ENCODE assay signal across 30 cellular contexts in the genomic region with DNA sequence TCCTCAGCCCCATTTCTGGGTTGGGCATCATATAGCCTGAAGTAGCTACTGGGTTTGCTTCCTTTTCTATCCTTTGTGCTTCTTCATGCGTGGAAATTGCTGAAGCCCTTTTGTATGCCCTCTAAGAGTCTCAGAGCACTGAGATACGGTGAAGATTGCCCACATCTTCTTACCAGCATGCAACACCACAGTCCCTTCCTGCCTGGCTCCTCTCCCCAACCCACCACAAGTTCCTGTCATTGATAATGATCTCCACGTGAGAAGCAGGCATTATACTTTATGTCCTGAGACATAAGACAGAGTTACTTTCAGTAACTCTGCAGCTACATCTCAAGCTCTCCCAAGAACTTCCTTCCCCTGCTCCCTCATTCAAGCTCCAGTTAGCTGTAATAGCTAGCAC. TPM values are rescaled to one million over a fixed set of nuclear protein-coding genes. Genes with fewer than 3 reads are reported as not detected.
DNase-seq lines count a peak whose midpoint lies in the region; ATAC-seq and TF ChIP-seq lines count a peak whose summit lies in the region.
"Had no signal": no experiment of that assay in that cellular context is flagged by ENCODE, and none has a peak within 500 bp of the region (broad histone marks: within the 10 kb centered on the region; RNA-seq: fewer than 3 reads in every experiment).

No MANE protein-coding gene starts in this region.

- H3K14ac ChIP-seq in H9 (ENCODE audit: insufficient read depth, low read length), result no peak overlapping the region

- no peak overlapping the region for H2BK20ac ChIP-seq in H9 (ENCODE audit: low read depth, low read length, poor library complexity, severe bottlenecking)

- no peak for ATAC-seq in HG02938 (IDR thresholded peaks at IDR 0.05; ENCODE audit: unreplicated experiment)
- ATAC-seq: activated CD4-positive, CD25-positive, alpha-beta regulatory T cell treated with anti-CD3 and anti-CD28 coated beads, Interleukin-2, amount 50 U/mL, for 24 hours; GM12878; left ventricle myocardium superior; PC-3; stimulated activated naive CD8-positive, alpha-beta T cell treated with anti-CD3 and anti-CD28 coated beads, Interleukin-15, amount 100 ng/mL, for 72 hours had no signal

- DNase-seq in ACHN, result peak; percentile 37
- no peak for DNase-seq in H9
- DNase-seq in RPMI7951 (ENCODE audit: low read depth), result peak; percentile 81
- DNase-seq in fibroblast of villous mesenchyme (ENCODE audit: low read depth), result peak; percentile 30
- no peak for DNase-seq in stimulated activated naive CD4-positive, alpha-beta T cell treated with Interleukin-2 at 50 U/mL for 16 hours (lab: John Stamatoyannopoulos, UW)
- DNase-seq in SHP77 treated with DMSO at 0.1 percent for 48 hours (lab: John Stamatoyannopoulos, UW), result no peak
- no peak for DNase-seq in stimulated activated CD4-positive, alpha-beta T cell treated with anti-CD3 and anti-CD28 coated beads, Interleukin-4, amount 100 ng/mL, for 24 hours
- DNase-seq: activated CD4-positive, alpha-beta T cell treated with anti-CD3 and anti-CD28 coated beads, Interleukin-2, amount 50 U/mL, for 48 hours; activated naive CD4-positive, alpha-beta T cell treated with anti-CD3 and anti-CD28 coated beads, Interleukin-2, amount 50 U/mL, for 16 hours; BE2C; cortex of kidney; DMS53; esophagus squamous epithelium; left ventricle myocardium superior; naive B cell; NCI-H1092 treated with DMSO at 0.1 percent for 48 hours; NCI-H187; NCI-H524 treated with DMSO at 0.1 percent for 48 hours; NK-92 treated with Interleukin-12 subunit alpha and Interleukin-12 subunit beta, amount 100 ng/mL, for 24 hours; PC-3; SIG-M5; stimulated activated naive CD8-positive, alpha-beta T cell treated with anti-CD3 and anti-CD28 coated beads, Interleukin-15, amount 100 ng/mL, for 72 hours; T-helper 1 cell; thyroid gland had no signal

- no peak overlapping the region for H3K9ac ChIP-seq in H9 (ENCODE audit: extremely low read depth, insufficient read length, low read length)

- H4K5ac ChIP-seq in H9 (ENCODE audit: insufficient read length, low read depth, low read length), result no peak overlapping the region

- H3K4me3 ChIP-seq in fibroblast of villous mesenchyme (ENCODE audit: low read depth, low read length), result no peak overlapping the region
- H3K4me3 ChIP-seq: esophagus squamous epithelium, GM12878, thyroid gland, vagina had no signal

- peaks cover 7 to 15% of the 10 kb centered on the region in 2 experiments for H3K4me1 Mint-ChIP-seq in H9
- H3K4me1 Mint-ChIP-seq: mesothelial cell of epicardium; naive B cell; stimulated activated naive CD8-positive, alpha-beta T cell treated with anti-CD3 and anti-CD28 coated beads, Interleukin-15, amount 100 ng/mL, for 72 hours had no signal

- H3K18ac ChIP-seq in H9 (ENCODE audit: insufficient read length, low read depth, low read length), result no peak overlapping the region

- peaks cover 11 to 13% of the 10 kb centered on the region in 2 experiments for H3K9me3 Mint-ChIP-seq in H9

- peak overlapping the region; percentile 83 for H3K23ac ChIP-seq in H9 (ENCODE audit: insufficient read length, low read depth, low read length)

- H3K27ac Mint-ChIP-seq in H9, result no peak overlapping the region; a peak in 1 of 7 replicates
- H3K27ac Mint-ChIP-seq: activated T-helper 1 cell treated with anti-CD3 and anti-CD28 coated beads, Interleukin-12 subunit alpha, Interleukin-12 subunit beta, Interleukin-2, Interleukin-4 antibody, amounts not matched to agents 30 ng/mL and 10 ng/mL and 1 ng/mL, durations not matched to agents 14 hours and 24 hours and 36 hours; mesothelial cell of epicardium; naive B cell had no signal

- no peaks in the 10 kb centered on the region; the same call in 1 of the 2 replicates for H3K27me3 Mint-ChIP-seq in H9 (ENCODE audit: low read depth)
- H3K27me3 Mint-ChIP-seq: naive B cell; stimulated activated naive CD8-positive, alpha-beta T cell treated with anti-CD3 and anti-CD28 coated beads, Interleukin-15, amount 100 ng/mL, for 72 hours had no signal

- no peaks in the 10 kb centered on the region for H4K20me1 ChIP-seq in H9 (ENCODE audit: control insufficient read depth, insufficient read depth, insufficient read length)

- in situ Hi-C loops in ACHN (cut with HindIII; ENCODE audit: low pct_ligation_motif_present, low pct_unique_long_range_greater_than_20kb, low sequenced_read_pairs), result no loop called here

- no peak overlapping the region for H2AFZ ChIP-seq in H9 (ENCODE audit: low read length)

- H3K4me3 Mint-ChIP-seq in H9, result no peak overlapping the region
- H3K4me3 Mint-ChIP-seq: activated T-helper 1 cell treated with anti-CD3 and anti-CD28 coated beads, Interleukin-12 subunit alpha, Interleukin-12 subunit beta, Interleukin-2, Interleukin-4 antibody, amounts not matched to agents 30 ng/mL and 10 ng/mL and 1 ng/mL, durations not matched to agents 14 hours and 24 hours and 36 hours; mesothelial cell of epicardium; naive B cell; stimulated activated naive CD8-positive, alpha-beta T cell treated with anti-CD3 and anti-CD28 coated beads, Interleukin-15, amount 100 ng/mL, for 72 hours had no signal

- no peak overlapping the region for H3K56ac ChIP-seq in H9 (ENCODE audit: insufficient read length, low read depth, low read length)

- peaks cover 6 to 12% (median 7%) of the 10 kb centered on the region in 3 experiments; a peak in 5 of 7 replicates for H3K36me3 Mint-ChIP-seq in H9 (ENCODE audit: insufficient read depth in 1 of 3, low read depth in 3 of 3)
- H3K36me3 Mint-ChIP-seq: mesothelial cell of epicardium, naive B cell had no signal

- H4K8ac ChIP-seq in H9 (replicated peaks; ENCODE audit: insufficient read length, low read depth, low read length), result no peak overlapping the region

- no CpG with 5 or more reads among the region's 3 CpGs for WGBS in H9 (ENCODE audit: extremely low coverage, insufficient read length, low lambda C conversion rate)

- no peak overlapping the region for H2AK5ac ChIP-seq in H9 (ENCODE audit: insufficient read length, low read length)

- no peaks in the 10 kb centered on the region for H3K79me2 ChIP-seq in H9 (ENCODE audit: insufficient read depth, low read length)

- H3T11ph ChIP-seq in H9 (ENCODE audit: low read length), result no peak overlapping the region

- no peak overlapping the region for H3K4ac ChIP-seq in H9 (ENCODE audit: low read depth, low read length)

- no peak overlapping the region for H2BK12ac ChIP-seq in H9 (ENCODE audit: insufficient read length, low read depth, low read length)

- H3K27me3 ChIP-seq in H9 (ENCODE audit: insufficient read depth, low read length), result no peaks in the 10 kb centered on the region
- H3K27me3 ChIP-seq: BE2C, esophagus squamous epithelium, thyroid gland, vagina had no signal

- H2BK15ac ChIP-seq in H9 (ENCODE audit: low read depth, low read length), result no peak overlapping the region

- H3K4me2 ChIP-seq in H9 (ENCODE audit: insufficient read depth, insufficient read length, low read length), result no peak overlapping the region

- no peaks in the 10 kb centered on the region for H3K23me2 ChIP-seq in H9 (ENCODE audit: insufficient read length, low read depth, low read length, poor library complexity, severe bottlenecking)

- no peaks in the 10 kb centered on the region for H3K4me1 ChIP-seq in H9 (ENCODE audit: insufficient read depth, low read length)
- H3K4me1 ChIP-seq: thyroid gland had no signal

- H3K9me3 ChIP-seq in H9 (ENCODE audit: control insufficient read depth, low read depth, low read length), result no peaks in the 10 kb centered on the region
- H3K9me3 ChIP-seq: BE2C, esophagus squamous epithelium, thyroid gland, vagina had no signal

- no peaks in the 10 kb centered on the region for H3K79me1 ChIP-seq in H9 (ENCODE audit: insufficient read depth, low read depth, low read length, poor library complexity, severe bottlenecking)

- H4K91ac ChIP-seq in H9 (ENCODE audit: insufficient read length, low read depth, low read length), result no peak overlapping the region

- no peak overlapping the region for H2BK5ac ChIP-seq in H9 (ENCODE audit: insufficient read length, low read length)

- no peak overlapping the region for H2BK120ac ChIP-seq in H9 (ENCODE audit: low read depth, low read length, poor library complexity, severe bottlenecking)

- H3K27ac ChIP-seq in H9 (ENCODE audit: insufficient read length, low read depth, low read length), result no peak overlapping the region
- H3K27ac ChIP-seq: esophagus squamous epithelium, thyroid gland, vagina had no signal

- TF ChIP-seq CTCF in H9 (conservative IDR thresholded peaks at IDR 0.05), result no peak
- TF ChIP-seq CTCF in fibroblast of villous mesenchyme (IDR thresholded peaks at IDR 0.05; ENCODE audit: insufficient read depth, low read depth, low read length), result no peak

RNA-seq across cellular contexts. Expression of gene PLCB4, which starts 15.8 kb away (rescaled TPM):
- 8.4 and 10.1 TPM in 2 replicates for total RNA-seq in H9 (2021)
- 5.3 and 5.4 TPM in 2 replicates for total RNA-seq in RPMI7951 (2014; rRNA removed; shearing (Covaris generic))
- 3.2 and 3.5 TPM in 2 replicates for total RNA-seq in fibroblast of villous mesenchyme
- total RNA-seq: activated T-helper 1 cell treated with anti-CD3 and anti-CD28 coated beads, Interleukin-12 subunit alpha, Interleukin-12 subunit beta, Interleukin-2, Interleukin-4 antibody, amounts not matched to agents 30 ng/mL and 10 ng/mL and 1 ng/mL, durations not matched to agents 14 hours and 24 hours and 36 hours; GM12878 had no signal

Comparison
In these comparisons a context has a peak if more than half of its experiments do, and no peak if none do; other contexts are left out.
1. DNase-seq: peak in ACHN (single experiment), RPMI7951 (single experiment) and fibroblast of villous mesenchyme (single experiment); none in H9 (single experiment), stimulated activated naive CD4-positive, alpha-beta T cell treated with Interleukin-2 at 50 U/mL for 16 hours (single experiment), SHP77 treated with DMSO at 0.1 percent for 48 hours (single experiment) and stimulated activated CD4-positive, alpha-beta T cell treated with anti-CD3 and anti-CD28 coated beads, Interleukin-4, amount 100 ng/mL, for 24 hours (single experiment).